Comparison of ENCODE assay signal across 12 cellular contexts in genomic region chr2:7191927-7192326, GRCh38.
DNase-seq lines count a peak whose midpoint lies in the region; ATAC-seq and TF ChIP-seq lines count a peak whose summit lies in the region.
"Had no signal": no experiment of that assay in that cellular context is flagged by ENCODE, and none has a peak within 500 bp of the region (broad histone marks: within the 10 kb centered on the region; RNA-seq: fewer than 3 reads in every experiment).

No MANE protein-coding gene starts in this region.

- H3K27ac ChIP-seq in endodermal cell (ENCODE audit: low read depth, low read length): peak overlapping the region; percentile 40
- H3K27ac ChIP-seq: colonic mucosa had no signal

- H3K4me3 Mint-ChIP-seq in endodermal cell (no peak overlapping the region), nephron (no peak overlapping the region)
- H3K4me3 Mint-ChIP-seq: naive thymus-derived CD8-positive, alpha-beta T cell; stimulated activated naive CD8-positive, alpha-beta T cell treated with anti-CD3 and anti-CD28 coated beads, Interleukin-15, Interleukin-2, amounts not matched to agents 100 ng/mL and 50 ng/mL, for 24 hours had no signal

- H3K4me1 Mint-ChIP-seq in endodermal cell (peaks cover 30% of the 10 kb centered on the region), nephron (peaks cover 20% of the 10 kb centered on the region)
- H3K4me1 Mint-ChIP-seq: naive thymus-derived CD8-positive, alpha-beta T cell had no signal

- H3K4me3 ChIP-seq in endodermal cell (ENCODE audit: low read length): no peak overlapping the region
- H3K4me3 ChIP-seq: colonic mucosa had no signal

- peak; percentile 29 for DNase-seq in ELR (ENCODE audit: low read depth)
- DNase-seq in NCI-H82 treated with DMSO at 0.1 percent for 48 hours (lab: John Stamatoyannopoulos, UW; ENCODE audit: unreplicated experiment): peak; percentile 31
- no peak for DNase-seq in endodermal cell
- DNase-seq in HT-29 (ENCODE audit: low spot score): no peak
- no peak for DNase-seq in DMS53 (lab: John Stamatoyannopoulos, UW)
- no peak for DNase-seq in activated T-cell treated with anti-CD3 and anti-CD28 coated beads, Interleukin-2, amount 50 U/mL, for 1 hour
- DNase-seq: activated T-cell treated with anti-CD3 and anti-CD28 coated beads, Interleukin-2, amount 50 U/mL, for 48 hours; colonic mucosa; naive thymus-derived CD8-positive, alpha-beta T cell had no signal

- H3K9me3 Mint-ChIP-seq in endodermal cell (no peaks in the 10 kb centered on the region), nephron (no peaks in the 10 kb centered on the region)
- H3K9me3 Mint-ChIP-seq: naive thymus-derived CD8-positive, alpha-beta T cell; stimulated activated naive CD8-positive, alpha-beta T cell treated with anti-CD3 and anti-CD28 coated beads, Interleukin-15, Interleukin-2, amounts not matched to agents 100 ng/mL and 50 ng/mL, for 24 hours had no signal

- H3K27ac Mint-ChIP-seq in endodermal cell (peak overlapping the region; percentile 89), nephron (peak overlapping the region; percentile 54 to 82 (median 78))
- H3K27ac Mint-ChIP-seq: naive thymus-derived CD8-positive, alpha-beta T cell; stimulated activated naive CD8-positive, alpha-beta T cell treated with anti-CD3 and anti-CD28 coated beads, Interleukin-15, Interleukin-2, amounts not matched to agents 100 ng/mL and 50 ng/mL, for 24 hours had no signal

- no peak for ATAC-seq in GM21360 (IDR thresholded peaks at IDR 0.05; ENCODE audit: unreplicated experiment)
- ATAC-seq: naive thymus-derived CD8-positive, alpha-beta T cell had no signal

- WGBS in endodermal cell (ENCODE audit: insufficient coverage in 1 of 2, insufficient read length in 1 of 2), 2 experiments: 75 to 87% methylated on average over 2 to 4 of the region's 4 CpGs

- peaks cover 11% of the 10 kb centered on the region for H3K27me3 Mint-ChIP-seq in endodermal cell (ENCODE audit: insufficient read depth)
- peaks cover 5% of the 10 kb centered on the region for H3K27me3 Mint-ChIP-seq in nephron (ENCODE audit: low read depth)
- H3K27me3 Mint-ChIP-seq: stimulated activated naive CD8-positive, alpha-beta T cell treated with anti-CD3 and anti-CD28 coated beads, Interleukin-15, Interleukin-2, amounts not matched to agents 100 ng/mL and 50 ng/mL, for 24 hours had no signal

- peak overlapping the region; percentile 3 for H3K9ac ChIP-seq in endodermal cell (ENCODE audit: extremely low read depth, low read length, poor library complexity, severe bottlenecking)

- peaks cover 12% of the 10 kb centered on the region for H3K4me1 ChIP-seq in endodermal cell (ENCODE audit: control insufficient read depth, insufficient read depth, low read length)
- H3K4me1 ChIP-seq: colonic mucosa had no signal

- H3K36me3 Mint-ChIP-seq in endodermal cell (ENCODE audit: low read depth) (no peaks in the 10 kb centered on the region), nephron (ENCODE audit: low read depth) (no peaks in the 10 kb centered on the region)
- H3K36me3 Mint-ChIP-seq: naive thymus-derived CD8-positive, alpha-beta T cell had no signal

- no peak for TF ChIP-seq CTCF in endodermal cell (conservative IDR thresholded peaks at IDR 0.05)
- no peak for TF ChIP-seq CTCF in nephron (IDR thresholded peaks at IDR 0.05; ENCODE audit: unreplicated experiment in 3 of 3)

- no peaks in the 10 kb centered on the region for H3K36me3 ChIP-seq in endodermal cell (ENCODE audit: control insufficient read depth, insufficient read depth, low read length)
- H3K36me3 ChIP-seq: colonic mucosa had no signal

- H3K27me3 ChIP-seq in endodermal cell (ENCODE audit: control insufficient read depth, insufficient read depth, low read length, poor library complexity, severe bottlenecking): no peaks in the 10 kb centered on the region
- H3K27me3 ChIP-seq: colonic mucosa had no signal

- no peaks in the 10 kb centered on the region for H3K9me3 ChIP-seq in endodermal cell (ENCODE audit: control insufficient read depth, low read length)
- H3K9me3 ChIP-seq: colonic mucosa had no signal

Comparison
In these comparisons a context has a peak if more than half of its experiments do, and no peak if none do; other contexts are left out.
1. DNase-seq: peak in ELR (single experiment) and NCI-H82 treated with DMSO at 0.1 percent for 48 hours (single experiment); none in endodermal cell (single experiment), HT-29 (single experiment), DMS53 (single experiment) and activated T-cell treated with anti-CD3 and anti-CD28 coated beads, Interleukin-2, amount 50 U/mL, for 1 hour (single experiment).